10 cellular contexts compared by ENCODE assay signal in genomic region chr15:41791547-41791937, GRCh38. TPM values are rescaled to one million over a fixed set of nuclear protein-coding genes. Genes with fewer than 3 reads are reported as not detected.
DNase-seq lines count a peak whose midpoint lies in the region; ATAC-seq and TF ChIP-seq lines count a peak whose summit lies in the region.
"Had no signal": no experiment of that assay in that cellular context is flagged by ENCODE, and none has a peak within 500 bp of the region (broad histone marks: within the 10 kb centered on the region; RNA-seq: fewer than 3 reads in every experiment).

No MANE protein-coding gene starts in this region.

- H3K36me3 ChIP-seq in A673 (ENCODE audit: insufficient read depth, low read length, poor library complexity, severe bottlenecking) = no peaks in the 10 kb centered on the region
- H3K36me3 ChIP-seq in IMR-90 (ENCODE audit: control insufficient read depth, insufficient read depth, low read length) = no peaks in the 10 kb centered on the region

- H3K56ac ChIP-seq in IMR-90 (ENCODE audit: extremely low read depth, insufficient read depth, low read length) = peak overlapping the region; percentile 55; the same call in 1 of the 2 replicates

- H3K23ac ChIP-seq in IMR-90 (ENCODE audit: low read depth, low read length) = peak overlapping the region; percentile 79

- H3K4me1 ChIP-seq in A673 (ENCODE audit: insufficient read depth, low read length, poor library complexity, severe bottlenecking) = peaks cover 42% of the 10 kb centered on the region
- peaks cover 21% of the 10 kb centered on the region for H3K4me1 ChIP-seq in IMR-90 (ENCODE audit: control insufficient read depth, insufficient read depth, low read length)

- 0 out of 2 replicates have a peak, but pooled peaks cover 3% of the 10 kb centered on the region for H4K20me1 ChIP-seq in IMR-90 (ENCODE audit: insufficient read depth, low read length)

- TF ChIP-seq CTCF in A673 (conservative IDR thresholded peaks at IDR 0.05; ENCODE audit: low read depth, low read length) (no peak), IMR-90 (conservative IDR thresholded peaks at IDR 0.05; ENCODE audit: low read depth, low read length) (no peak), chondrocyte (IDR thresholded peaks at IDR 0.05) (no peak), nephron (IDR thresholded peaks at IDR 0.05; ENCODE audit: unreplicated experiment in 3 of 3) (no peak)

- no peak overlapping the region for H3K4me2 ChIP-seq in IMR-90 (ENCODE audit: low read depth, low read length)

- H2AK5ac ChIP-seq in IMR-90 (ENCODE audit: low read depth, low read length) = peak overlapping the region; percentile 84

- peak overlapping the region; percentile 67 for H2BK5ac ChIP-seq in IMR-90 (ENCODE audit: low read depth, low read length, poor library complexity, severe bottlenecking)

- H2BK20ac ChIP-seq in IMR-90 (ENCODE audit: low read depth, low read length) = peak overlapping the region; percentile 91

- peak overlapping the region; percentile 73 for H2AK9ac ChIP-seq in IMR-90 (replicated peaks; ENCODE audit: low read depth, low read length, poor library complexity)

- H2BK120ac ChIP-seq in IMR-90 (ENCODE audit: low read depth, low read length) = peak overlapping the region; percentile 84

- H3K9me3 Mint-ChIP-seq in chondrocyte (ENCODE audit: low read depth) (no peaks in the 10 kb centered on the region), nephron (no peaks in the 10 kb centered on the region)
- H3K9me3 Mint-ChIP-seq: CD8-positive, alpha-beta T cell had no signal

- intact Hi-C loops in A673 (cut with micrococcal nuclease; ENCODE audit: unreplicated experiment) = no loop called here
- intact Hi-C loops in IMR-90 (cut with micrococcal nuclease) = no loop called here

- H3K27ac Mint-ChIP-seq in chondrocyte (ENCODE audit: unreplicated experiment) (peak overlapping the region; percentile 84), nephron (peak overlapping the region in 2 of 3 experiments; percentile 5 to 44)
- H3K27ac Mint-ChIP-seq: CD8-positive, alpha-beta T cell; progenitor cell of endocrine pancreas had no signal

- BruUV-seq in A673 (replicated peaks; lab: Mats Ljungman, UMichigan) = no TSS peak
- no TSS peak for BruUV-seq in IMR-90 (replicated peaks; lab: Mats Ljungman, UMichigan)

- H3K4me1 Mint-ChIP-seq in chondrocyte (ENCODE audit: low read depth) = peaks cover 57% of the 10 kb centered on the region
- peaks cover 56% of the 10 kb centered on the region for H3K4me1 Mint-ChIP-seq in nephron

- POLR2A ChIA-PET in A673 (lab: Charles Lee; ENCODE audit: low non-redundant PET) (no interaction called here), IMR-90 (lab: Charles Lee; ENCODE audit: unreplicated experiment) (no interaction called here)

- WGBS in IMR-90 (ENCODE audit: extremely low coverage in 2 of 2, insufficient read length in 1 of 2), 2 experiments = no CpG with 5 or more reads among the region's 4 CpGs

- H3K14ac ChIP-seq in IMR-90 (replicated peaks; ENCODE audit: low read depth, low read length) = peak overlapping the region; percentile 82

- peak overlapping the region; percentile 93 for H4K91ac ChIP-seq in IMR-90 (ENCODE audit: insufficient read depth, low read depth, low read length)

- H3K27me3 Mint-ChIP-seq in chondrocyte (ENCODE audit: low read depth) (no peaks in the 10 kb centered on the region), nephron (ENCODE audit: low read depth) (no peaks in the 10 kb centered on the region)
- H3K27me3 Mint-ChIP-seq: progenitor cell of endocrine pancreas had no signal

- no peak for TF ChIP-seq POLR2A in IMR-90 (IDR thresholded peaks at IDR 0.05; ENCODE audit: low read depth, low read length)

- peaks cover 40% of the 10 kb centered on the region for H3K9me1 ChIP-seq in IMR-90 (ENCODE audit: insufficient read depth, low read length)

- DNase-seq in A673 (ENCODE audit: low spot score) (no peak), IMR-90 (no peak), chondrocyte (ENCODE audit: low spot score) (no peak), NCI-H345 treated with DMSO at 0.1 percent for 48 hours (lab: John Stamatoyannopoulos, UW; ENCODE audit: unreplicated experiment) (no peak), mesenteric fat pad (ENCODE audit: low spot score) (no peak), NCI-H2081 (lab: John Stamatoyannopoulos, UW) (no peak), NCI-H146 (lab: John Stamatoyannopoulos, UW) (no peak)
- DNase-seq: CD8-positive, alpha-beta T cell had no signal

- peaks cover 45 to 89% of the 10 kb centered on the region in 2 experiments for H3K79me1 ChIP-seq in IMR-90 (ENCODE audit: low read depth in 1 of 2, low read length in 2 of 2)

- no peak for TF ChIP-seq RAD21 in IMR-90 (IDR thresholded peaks at IDR 0.05; ENCODE audit: low read length)

- H3K4me3 Mint-ChIP-seq in chondrocyte (ENCODE audit: unreplicated experiment) = no peak overlapping the region
- no peak overlapping the region for H3K4me3 Mint-ChIP-seq in nephron
- H3K4me3 Mint-ChIP-seq: CD8-positive, alpha-beta T cell had no signal

- peak overlapping the region; percentile 1 for H3K27ac ChIP-seq in A673 (ENCODE audit: low read depth, low read length, poor library complexity, severe bottlenecking)
- peak overlapping the region; percentile 36 for H3K27ac ChIP-seq in IMR-90 (ENCODE audit: insufficient read depth, low read length)

- ATAC-seq in IMR-90 (ENCODE audit: low read depth) = peak; percentile 5; the same call in 1 of the 2 replicates
- ATAC-seq: CD8-positive, alpha-beta T cell had no signal

- H4K5ac ChIP-seq in IMR-90 (ENCODE audit: low read depth, low read length) = peak overlapping the region; percentile 25; the same call in 1 of the 2 replicates

- H3K27me3 ChIP-seq in A673 (replicated peaks; ENCODE audit: insufficient read depth, low read depth, low read length, poor library complexity) = no peaks in the 10 kb centered on the region
- H3K27me3 ChIP-seq in IMR-90 (ENCODE audit: control insufficient read depth, insufficient read depth, low read length) = no peaks in the 10 kb centered on the region

- H3K9ac ChIP-seq in IMR-90 (ENCODE audit: low read depth, low read length) = no peak overlapping the region

- peak overlapping the region; percentile 90 for H3K4ac ChIP-seq in IMR-90 (ENCODE audit: low read depth, low read length)

- H3K36me3 Mint-ChIP-seq in chondrocyte (ENCODE audit: low read depth) = no peaks in the 10 kb centered on the region
- H3K36me3 Mint-ChIP-seq in nephron (ENCODE audit: low read depth) = no peaks in the 10 kb centered on the region

- peak overlapping the region; percentile 16 for H2AFZ ChIP-seq in IMR-90 (replicated peaks; ENCODE audit: low read length, poor library complexity)

- H3K18ac ChIP-seq in IMR-90 (ENCODE audit: low read depth, low read length) = peak overlapping the region; percentile 32; the same call in 1 of the 2 replicates

- H3K9me3 ChIP-seq in A673 (ENCODE audit: low read depth, low read length, poor library complexity, severe bottlenecking) = no peaks in the 10 kb centered on the region
- H3K9me3 ChIP-seq in IMR-90 (ENCODE audit: control insufficient read depth, insufficient read depth, low read length) = no peaks in the 10 kb centered on the region

- CTCF ChIA-PET in A673 (lab: Charles Lee) (interaction anchor here (0.5 kb wide), 1 partner anchor 260 kb away, joined by 5 read pairs; no protein-coding TSS in a partner anchor), IMR-90 (lab: Yijun Ruan, JAX) (interaction anchor here (0.5 to 1.0 kb wide), 2 partner anchors 18 to 176 kb away, joined by 3 to 4 read pairs; partner anchors contain the start of gene MAPKBP1)

- dilution Hi-C loops in IMR-90 (cut with HindIII; ENCODE audit: low sequenced_read_pairs, unreplicated experiment) = no loop called here

- no peak overlapping the region for H3K4me3 ChIP-seq in A673 (ENCODE audit: low read depth, low read length, poor library complexity, severe bottlenecking)
- H3K4me3 ChIP-seq in IMR-90 (ENCODE audit: insufficient read depth, low read depth, low read length) = no peak overlapping the region

- H2BK15ac ChIP-seq in IMR-90 (ENCODE audit: low read depth, low read length) = peak overlapping the region; percentile 74; the same call in 2 of the 3 replicates

- in situ Hi-C loops in IMR-90 (cut with MboI; ENCODE audit: low sequenced_read_pairs) = no loop called here

- H4K8ac ChIP-seq in IMR-90 (ENCODE audit: low read depth in 2 of 2, low read length in 2 of 2) = peak overlapping the region; percentile 22 to 90; a peak in 3 of 4 replicates

TF ChIP-seq in IMR-90, 13 proteins besides CTCF, POLR2A, EP300 and RAD21 (continues in another document):
- TF ChIP-seq MXI1 (IDR thresholded peaks at IDR 0.05; ENCODE audit: borderline replicate concordance, low read depth, low read length) (no peak), ELK1 (IDR thresholded peaks at IDR 0.05; ENCODE audit: borderline replicate concordance, low read depth, low read length) (no peak), SMC3 (IDR thresholded peaks at IDR 0.05; ENCODE audit: low read depth, low read length) (no peak), NFE2L2 (IDR thresholded peaks at IDR 0.05; ENCODE audit: low read depth, low read length) (no peak)

RNA-seq across cellular contexts. Expression of gene MAPKBP1, which starts 17.3 kb away (rescaled TPM):
- total RNA-seq in A673 (2021) (29.3 and 30.7 TPM in 2 replicates), IMR-90 (2012; rRNA removed) (10.3 and 12.5 TPM in 2 replicates), chondrocyte (24.9 to 36.6 TPM (median 27.2 TPM) in 3 replicates), mesenteric fat pad (21.2 TPM)
- polyA plus RNA-seq in IMR-90 (2012; rRNA removed) = 14.7 and 15.3 TPM in 2 replicates
- polyA plus RNA-seq in IMR-90 (2012; cell fraction: cytosol; rRNA removed) = 4.8 and 6.1 TPM in 2 replicates
- 40.6 and 67.6 TPM in 2 replicates for polyA plus RNA-seq in IMR-90 (2012; cell fraction: nucleus; rRNA removed; ENCODE audit: low replicate concordance)

RNA-seq across cellular contexts. Expression of gene JMJD7, which starts 36.4 kb away (rescaled TPM):
- total RNA-seq in A673 (2021) = 18.3 and 18.8 TPM in 2 replicates
- total RNA-seq in IMR-90 (2012; rRNA removed) = 3.6 and 5.0 TPM in 2 replicates
- 6.3 and 8.1 TPM in 2 replicates for polyA plus RNA-seq in IMR-90 (2012; rRNA removed)
- 7.9 and 8.2 TPM in 2 replicates for polyA plus RNA-seq in IMR-90 (2012; cell fraction: cytosol; rRNA removed)
- 12.6 and 22.4 TPM in 2 replicates for polyA plus RNA-seq in IMR-90 (2012; cell fraction: nucleus; rRNA removed; ENCODE audit: low replicate concordance)
- total RNA-seq in chondrocyte = 4.9 to 5.4 TPM (median 5.2 TPM) in 3 replicates
- 7.7 TPM for total RNA-seq in mesenteric fat pad

RNA-seq across cellular contexts. Expression of gene PLA2G4B, which starts 47.1 kb away (rescaled TPM):
- total RNA-seq in A673 (2021) (7.4 and 12.0 TPM in 2 replicates), IMR-90 (2012; rRNA removed) (under 0.01 and 0.18 TPM in 2 replicates), chondrocyte (2.1 to 3.4 TPM (median 2.9 TPM) in 3 replicates), mesenteric fat pad (4.3 TPM)
- polyA plus RNA-seq in IMR-90 (2012; rRNA removed) = 3.1 and 5.8 TPM in 2 replicates
- 0.90 and 1.6 TPM in 2 replicates for polyA plus RNA-seq in IMR-90 (2012; cell fraction: cytosol; rRNA removed)
- polyA plus RNA-seq in IMR-90 (2012; cell fraction: nucleus; rRNA removed; ENCODE audit: low replicate concordance) = 31.6 and 69.2 TPM in 2 replicates
